In genomic region chr22:19715286-19715939, GRCh38 we compare ENCODE assay signal across 9 cellular contexts. TPM values are rescaled to one million over a fixed set of nuclear protein-coding genes. Genes with fewer than 3 reads are reported as not detected.
DNase-seq lines count a peak whose midpoint lies in the region; ATAC-seq and TF ChIP-seq lines count a peak whose summit lies in the region.
"Had no signal": no experiment of that assay in that cellular context is flagged by ENCODE, and none has a peak within 500 bp of the region (broad histone marks: within the 10 kb centered on the region; RNA-seq: fewer than 3 reads in every experiment).

No MANE protein-coding gene starts in this region.

- H3K23me2 ChIP-seq in H9 (ENCODE audit: insufficient read length, low read depth, low read length, poor library complexity, severe bottlenecking): peaks cover 10% of the 10 kb centered on the region

- H3K36me3 ChIP-seq in heart right ventricle (peaks cover 0 to 10% (median 0%) of the 10 kb centered on the region in 9 donors), skeletal muscle satellite cell (ENCODE audit: insufficient read depth, low read length) (peaks cover 4% of the 10 kb centered on the region), tibial artery (peaks cover 0 to 4% (median 3%) of the 10 kb centered on the region in 3 donors)

- no peak overlapping the region for H3K56ac ChIP-seq in H9 (ENCODE audit: insufficient read length, low read depth, low read length)

- H3K9me3 Mint-ChIP-seq in H9: peaks cover 2 to 4% of the 10 kb centered on the region in 2 experiments; a peak in 2 of 5 replicates
- no peaks in the 10 kb centered on the region for H3K9me3 Mint-ChIP-seq in activated T-helper 17 cell treated with anti-CD3 and anti-CD28 coated beads, Interleukin-2, amount 50 U/mL, for 72 hours

- H4K91ac ChIP-seq in H9 (ENCODE audit: insufficient read length, low read depth, low read length): no peak overlapping the region

- H4K5ac ChIP-seq in H9 (ENCODE audit: insufficient read length, low read depth, low read length): no peak overlapping the region

- WGBS in H9 (ENCODE audit: extremely low coverage, insufficient read length, low lambda C conversion rate): no CpG with 5 or more reads among the region's 4 CpGs
- WGBS in heart right ventricle, 2 donors: 88 to 96% methylated on average over 4 of the region's 4 CpGs

- in situ Hi-C loops in ACHN (cut with HindIII; ENCODE audit: low pct_ligation_motif_present, low pct_unique_long_range_greater_than_20kb, low sequenced_read_pairs): no loop called here

- peaks cover 2 to 14% (median 7%) of the 10 kb centered on the region in 3 experiments; a peak in 6 of 7 replicates for H3K36me3 Mint-ChIP-seq in H9 (ENCODE audit: insufficient read depth in 1 of 3, low read depth in 3 of 3)
- H3K36me3 Mint-ChIP-seq in activated T-helper 17 cell treated with anti-CD3 and anti-CD28 coated beads, Interleukin-2, amount 50 U/mL, for 72 hours (ENCODE audit: low read depth): peaks cover 7% of the 10 kb centered on the region

- no peak overlapping the region for H2AK5ac ChIP-seq in H9 (ENCODE audit: insufficient read length, low read length)

- no peaks in the 10 kb centered on the region for H3K79me1 ChIP-seq in H9 (ENCODE audit: insufficient read depth, low read depth, low read length, poor library complexity, severe bottlenecking)

- H3K18ac ChIP-seq in H9 (ENCODE audit: insufficient read length, low read depth, low read length): no peak overlapping the region

- peaks cover 2% of the 10 kb centered on the region; the same call in 1 of the 2 replicates for H3K4me1 ChIP-seq in H9 (ENCODE audit: insufficient read depth, low read length)
- peaks cover 16 to 62% (median 40%) of the 10 kb centered on the region in 9 donors for H3K4me1 ChIP-seq in heart right ventricle
- H3K4me1 ChIP-seq in skeletal muscle satellite cell (ENCODE audit: control insufficient read depth, insufficient read depth, low read length): peaks cover 18% of the 10 kb centered on the region
- H3K4me1 ChIP-seq in tibial artery: peaks cover 0 to 46% (median 38%) of the 10 kb centered on the region in 4 donors

- no peak overlapping the region for H2BK15ac ChIP-seq in H9 (ENCODE audit: low read depth, low read length)

- no peak overlapping the region for H3K27ac ChIP-seq in H9 (ENCODE audit: insufficient read length, low read depth, low read length)
- H3K27ac ChIP-seq in heart right ventricle: no peak overlapping the region
- no peak overlapping the region for H3K27ac ChIP-seq in tibial artery

- H3K9me3 ChIP-seq in H9 (ENCODE audit: control insufficient read depth, low read depth, low read length): no peaks in the 10 kb centered on the region
- no peaks in the 10 kb centered on the region for H3K9me3 ChIP-seq in heart right ventricle
- no peaks in the 10 kb centered on the region for H3K9me3 ChIP-seq in skeletal muscle satellite cell (replicated peaks; ENCODE audit: low read length)
- H3K9me3 ChIP-seq in tibial artery: no peaks in the 10 kb centered on the region

- no peak overlapping the region for H3T11ph ChIP-seq in H9 (ENCODE audit: low read length)

- peaks cover 15 to 16% of the 10 kb centered on the region in 2 experiments for H3K4me1 Mint-ChIP-seq in H9
- no peaks in the 10 kb centered on the region for H3K4me1 Mint-ChIP-seq in activated T-helper 17 cell treated with anti-CD3 and anti-CD28 coated beads, Interleukin-2, amount 50 U/mL, for 72 hours

- no peaks in the 10 kb centered on the region for H3K79me2 ChIP-seq in H9 (ENCODE audit: insufficient read depth, low read length)

- H3K27me3 Mint-ChIP-seq in H9 (ENCODE audit: low read depth): peaks cover 74% of the 10 kb centered on the region
- H3K27me3 Mint-ChIP-seq in activated T-helper 17 cell treated with anti-CD3 and anti-CD28 coated beads, Interleukin-2, amount 50 U/mL, for 72 hours: peaks cover 14% of the 10 kb centered on the region

- H3K27ac Mint-ChIP-seq in H9: no peak overlapping the region
- H3K27ac Mint-ChIP-seq in activated T-helper 17 cell treated with anti-CD3 and anti-CD28 coated beads, Interleukin-2, amount 50 U/mL, for 72 hours: no peak overlapping the region

- no peak overlapping the region for H2BK20ac ChIP-seq in H9 (ENCODE audit: low read depth, low read length, poor library complexity, severe bottlenecking)

- H3K4me3 ChIP-seq in heart right ventricle: peak overlapping the region in 9 of 10 donors; percentile 48 to 71 (median 61)
- peak overlapping the region; percentile 76 for H3K4me3 ChIP-seq in skeletal muscle satellite cell (ENCODE audit: low read length)
- no peak overlapping the region for H3K4me3 ChIP-seq in tibial artery

- H2BK12ac ChIP-seq in H9 (ENCODE audit: insufficient read length, low read depth, low read length): no peak overlapping the region

- H3K4ac ChIP-seq in H9 (ENCODE audit: low read depth, low read length): no peak overlapping the region

- no peaks in the 10 kb centered on the region for H4K20me1 ChIP-seq in H9 (ENCODE audit: control insufficient read depth, insufficient read depth, insufficient read length)

- ATAC-seq in activated T-helper 17 cell treated with anti-CD3 and anti-CD28 coated beads, Interleukin-2, amount 50 U/mL, for 72 hours (replicated peaks): no peak
- ATAC-seq in heart right ventricle: no peak

- H3K4me3 Mint-ChIP-seq in H9: peak overlapping the region; percentile 65 to 79
- H3K4me3 Mint-ChIP-seq in activated T-helper 17 cell treated with anti-CD3 and anti-CD28 coated beads, Interleukin-2, amount 50 U/mL, for 72 hours: peak overlapping the region; percentile 23

- H2BK120ac ChIP-seq in H9 (ENCODE audit: low read depth, low read length, poor library complexity, severe bottlenecking): no peak overlapping the region

- H3K27me3 ChIP-seq in H9 (ENCODE audit: insufficient read depth, low read length): peaks cover 15% of the 10 kb centered on the region; the same call in 1 of the 2 replicates
- H3K27me3 ChIP-seq in heart right ventricle: peaks cover 0 to 53% (median 11%) of the 10 kb centered on the region in 7 donors
- H3K27me3 ChIP-seq in skeletal muscle satellite cell (ENCODE audit: control insufficient read depth, insufficient read depth, low read length): no peaks in the 10 kb centered on the region
- H3K27me3 ChIP-seq in tibial artery: peaks cover 0 to 16% of the 10 kb centered on the region in 2 donors

- no peak for TF ChIP-seq CTCF in H9 (conservative IDR thresholded peaks at IDR 0.05)
- no peak for TF ChIP-seq CTCF in heart right ventricle (IDR thresholded peaks at IDR 0.05)
- no peak for TF ChIP-seq CTCF in tibial artery (IDR thresholded peaks at IDR 0.05)

- H2AFZ ChIP-seq in H9 (ENCODE audit: low read length): no peak overlapping the region

- H3K23ac ChIP-seq in H9 (ENCODE audit: insufficient read length, low read depth, low read length): no peak overlapping the region

- H3K9ac ChIP-seq in H9 (ENCODE audit: extremely low read depth, insufficient read length, low read length) (no peak overlapping the region), skeletal muscle satellite cell (ENCODE audit: low read depth, low read length) (no peak overlapping the region)

- intact Hi-C loops in heart right ventricle (cut with DNase I) (loop anchor here in 2 of 10 donors (5.0 kb wide), 1 partner anchor 33 kb away; no protein-coding TSS in a partner anchor), tibial artery (cut with DNase I; ENCODE audit: low total_unique reads) (loop anchor here (5.0 to 10.0 kb wide), 3 partner anchors 38 to 421 kb away; partner anchors contain the start of genes CDC45, CLTCL1 and UFD1)

- H3K4me2 ChIP-seq in H9 (ENCODE audit: insufficient read depth, insufficient read length, low read length): no peak overlapping the region
- H3K4me2 ChIP-seq in skeletal muscle satellite cell (ENCODE audit: low read length): peak overlapping the region; percentile 94

- DNase-seq in H9 (no peak), heart right ventricle (no peak), ACHN (no peak), SHP77 treated with DMSO at 0.1 percent for 48 hours (lab: John Stamatoyannopoulos, UW) (no peak), tibial artery (no peak)
- DNase-seq in stimulated activated CD4-positive, alpha-beta T cell treated with anti-CD3 and anti-CD28 coated beads, Interleukin-2, amount 100 ng/mL, for 48 hours: no peak
- DNase-seq: NCI-H748 treated with DMSO at 0.1 percent for 48 hours had no signal

- H4K8ac ChIP-seq in H9 (replicated peaks; ENCODE audit: insufficient read length, low read depth, low read length): no peak overlapping the region

- no peak overlapping the region for H2BK5ac ChIP-seq in H9 (ENCODE audit: insufficient read length, low read length)

- H3K14ac ChIP-seq in H9 (ENCODE audit: insufficient read depth, low read length): no peak overlapping the region; the same call in 1 of the 2 replicates

RNA-seq across cellular contexts. Expression of gene SEPTIN5, which starts 1.1 kb away (rescaled TPM):
- 17.7 and 17.8 TPM in 2 replicates for total RNA-seq in H9 (2021)
- under 1 TPM; 0.41 to 0.42 TPM for total RNA-seq in activated T-helper 17 cell treated with anti-CD3 and anti-CD28 coated beads, Interleukin-2, amount 50 U/mL, for 72 hours
- 100 to 1,000 TPM in 8 of 10 donors, 10 to 100 TPM in 2; 60.9 to 218 (median 144) TPM for total RNA-seq in heart right ventricle
- polyA plus RNA-seq in heart right ventricle: 100 to 1,000 TPM in 1 of 2 donors, 10 to 100 TPM in 1; 56.5 to 104 TPM
- total RNA-seq in skeletal muscle satellite cell (2012; rRNA removed): 5.1 and 5.7 TPM in 2 replicates

RNA-seq across cellular contexts. Expression of gene GP1BB, which starts 7.9 kb away (rescaled TPM):
- total RNA-seq in H9 (2021): 2.4 and 3.4 TPM in 2 replicates
- not detected for total RNA-seq in activated T-helper 17 cell treated with anti-CD3 and anti-CD28 coated beads, Interleukin-2, amount 50 U/mL, for 72 hours
- 10 to 100 TPM in 1 of 10 donors, 1 to 10 TPM in 3, not detected in 6; 5.3 to 13.4 (median 6.4) TPM for total RNA-seq in heart right ventricle
- 10 to 100 TPM; 12.4 to 56.1 TPM for polyA plus RNA-seq in heart right ventricle
- total RNA-seq in skeletal muscle satellite cell (2012; rRNA removed): 1.3 TPM in 1 of 2 replicates, not detected in the other

RNA-seq across cellular contexts. Expression of gene TBX1, which starts 45.2 kb away (rescaled TPM):
- total RNA-seq in H9 (2021) (2.2 and 2.5 TPM in 2 replicates), heart right ventricle (1 to 10 TPM in 5 of 10 donors, under 1 TPM in 5; 0.53 to 1.8 (median 1.0) TPM)
- total RNA-seq in activated T-helper 17 cell treated with anti-CD3 and anti-CD28 coated beads, Interleukin-2, amount 50 U/mL, for 72 hours: not detected
- polyA plus RNA-seq in heart right ventricle: 1 to 10 TPM in 1 of 2 donors, under 1 TPM in 1; 0.61 to 1.0 TPM
- total RNA-seq in skeletal muscle satellite cell (2012; rRNA removed): 1.1 TPM in 1 of 2 replicates, not detected in the other

Comparison
In these comparisons a context has a peak if more than half of its experiments do, and no peak if none do; other contexts are left out.
1. H3K4me3 ChIP-seq: peak in heart right ventricle (9 of 10) and skeletal muscle satellite cell (single experiment); none in tibial artery (0 of 2).
2. RNA of gene SEPTIN5, which starts 1.1 kb away (total RNA-seq): 60.9 to 218 TPM in heart right ventricle and 17.7 to 17.8 TPM in H9; 0.41 to 0.42 TPM in activated T-helper 17 cell treated with anti-CD3 and anti-CD28 coated beads, Interleukin-2, amount 50 U/mL, for 72 hours; every median in the first group is over 10 times any median in the second.